8 cellular contexts compared by ENCODE assay signal in the genomic region with DNA sequence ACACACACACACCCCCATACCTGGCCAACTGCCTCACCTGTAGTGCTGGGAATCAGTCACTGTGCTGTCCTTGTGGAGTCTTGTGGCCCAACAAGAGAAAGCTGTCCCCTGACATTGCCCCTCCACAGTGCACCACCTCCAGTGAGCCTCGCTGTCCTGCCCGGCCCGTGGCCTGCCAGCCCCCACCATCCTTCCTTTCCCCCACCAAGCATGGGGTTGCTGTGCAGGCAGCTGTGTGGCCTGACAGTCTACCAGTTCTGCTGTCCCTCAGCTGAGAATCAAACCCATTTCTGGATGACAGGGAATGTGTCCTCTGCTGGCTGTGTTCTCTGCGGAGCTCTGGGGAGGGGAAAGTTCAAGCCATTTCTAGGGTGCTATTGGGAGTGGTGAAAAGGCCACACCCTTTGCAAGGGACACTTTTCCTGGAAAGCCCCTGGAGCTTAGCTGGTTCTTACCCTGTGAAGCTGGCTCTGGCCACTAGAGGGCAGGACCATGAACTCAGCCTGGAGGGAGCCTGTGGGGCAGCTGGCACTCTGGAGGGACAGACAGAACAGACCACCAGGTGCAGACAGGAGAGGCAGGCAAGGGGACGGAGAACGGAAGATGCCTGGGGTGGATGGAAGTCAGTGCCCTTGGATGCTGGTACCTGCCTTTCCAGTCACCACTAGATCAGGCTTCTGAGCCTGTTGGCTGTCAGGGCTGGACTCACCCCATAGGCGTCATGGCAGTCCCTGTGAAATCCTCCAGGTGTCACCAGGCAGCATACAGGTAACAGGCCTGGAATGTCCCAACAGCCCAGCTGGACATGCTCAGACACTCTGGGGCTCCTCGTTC. TPM values are rescaled to one million over a fixed set of nuclear protein-coding genes. Genes with fewer than 3 reads are reported as not detected.
DNase-seq lines count a peak whose midpoint lies in the region; ATAC-seq, FAIRE-seq and TF ChIP-seq lines count a peak whose summit lies in the region.

No MANE protein-coding gene starts in this region.

- H3K27me3 Mint-ChIP-seq in stimulated activated naive CD8-positive, alpha-beta T cell treated with anti-CD3 and anti-CD28 coated beads, Interleukin-15, amount 100 ng/mL, for 72 hours, result no peaks in the 10 kb centered on the region

- CTCF ChIA-PET in A549 (lab: Yijun Ruan, JAX), result interaction anchor here (0.6 to 7.2 kb wide), 24 partner anchors 8 to 362 kb away, joined by 3 to 52 read pairs (median 4); no protein-coding TSS in a partner anchor

- no peak overlapping the region for H3K4me3 Mint-ChIP-seq in stimulated activated naive CD8-positive, alpha-beta T cell treated with anti-CD3 and anti-CD28 coated beads, Interleukin-15, amount 100 ng/mL, for 72 hours

- H3K4me3 ChIP-seq in A549 (no peak overlapping the region), epithelial cell of proximal tubule (ENCODE audit: low read depth, low read length) (no peak overlapping the region)

- peak overlapping the region; percentile 16; the same call in 2 of the 3 replicates for H3K4me2 ChIP-seq in A549

- H3K4me1 Mint-ChIP-seq in stimulated activated naive CD8-positive, alpha-beta T cell treated with anti-CD3 and anti-CD28 coated beads, Interleukin-15, amount 100 ng/mL, for 72 hours, result peaks cover 10% of the 10 kb centered on the region

- no peak for FAIRE-seq in A549 (lab: Jason Lieb, UNC)

- DNase-seq in A549 (ENCODE audit: low read depth in 1 of 2, low spot score in 1 of 2), result peak; percentile 67 to 79
- DNase-seq in GM13976 (ENCODE audit: low spot score), result peak; percentile 79
- peak; percentile 7 for DNase-seq in NCI-H82 treated with DMSO at 0.1 percent for 48 hours (lab: John Stamatoyannopoulos, UW; ENCODE audit: unreplicated experiment)
- DNase-seq in activated CD8-positive, alpha-beta memory T cell treated with anti-CD3 and anti-CD28 coated beads for 4 hours (ENCODE audit: low read depth in 2 of 2), result peak; percentile 21 to 24
- DNase-seq in epithelial cell of proximal tubule (ENCODE audit: low read depth), result peak; percentile 10
- peak; percentile 65 for DNase-seq in myocyte (ENCODE audit: low read depth)
- peak; percentile 65 to 75 for DNase-seq in stimulated activated naive CD8-positive, alpha-beta T cell treated with anti-CD3 and anti-CD28 coated beads, Interleukin-15, amount 100 ng/mL, for 72 hours

- H3K9me3 ChIP-seq in A549, result no peaks in the 10 kb centered on the region

- POLR2A ChIA-PET in A549 (lab: Yijun Ruan, JAX), result interaction anchor here (0.5 to 1.2 kb wide), 4 partner anchors 10 to 75 kb away, joined by 3 to 7 read pairs (median 4); partner anchors contain the start of genes MAP3K8 and MTPAP

- peak; percentile 82 for TF ChIP-seq CTCF in A549 (IDR thresholded peaks at IDR 0.05)
- TF ChIP-seq CTCF in GM13976 (IDR thresholded peaks at IDR 0.05; ENCODE audit: borderline replicate concordance, control extremely low read depth, extremely low read depth, insufficient read depth, missing control alignments), result peak; percentile 90
- peak; percentile 97 for TF ChIP-seq CTCF in epithelial cell of proximal tubule (conservative IDR thresholded peaks at IDR 0.05; ENCODE audit: low read depth, low read length)

- peaks cover 6% of the 10 kb centered on the region; the same call in 2 of the 3 replicates for H3K4me1 ChIP-seq in A549

- in situ Hi-C loops in GM13976 (cut with MboI; ENCODE audit: low sequenced_read_pairs, unreplicated experiment), result no loop called here

- 34% methylated on average over 7 of the region's 8 CpGs for WGBS in A549 (ENCODE audit: missing lambda C conversion rate)

- H3K9me3 Mint-ChIP-seq in stimulated activated naive CD8-positive, alpha-beta T cell treated with anti-CD3 and anti-CD28 coated beads, Interleukin-15, amount 100 ng/mL, for 72 hours, result no peaks in the 10 kb centered on the region

- H3K27ac Mint-ChIP-seq in stimulated activated naive CD8-positive, alpha-beta T cell treated with anti-CD3 and anti-CD28 coated beads, Interleukin-15, amount 100 ng/mL, for 72 hours, result no peak overlapping the region

- no peak for TF ChIP-seq POLR2A in A549 (IDR thresholded peaks at IDR 0.05; ENCODE audit: low read length)

- ATAC-seq in A549 (peak; percentile 94 to 95), HG02938 (IDR thresholded peaks at IDR 0.05; ENCODE audit: unreplicated experiment) (peak; percentile 87)
- ATAC-seq in stimulated activated naive CD8-positive, alpha-beta T cell treated with anti-CD3 and anti-CD28 coated beads, Interleukin-15, amount 100 ng/mL, for 72 hours, result peak; percentile 86

- TF ChIP-seq EP300 in A549 (IDR thresholded peaks at IDR 0.05), result no peak

- peak overlapping the region in 1 of 2 experiments; percentile 70; a peak in 2 of 6 replicates for H3K27ac ChIP-seq in A549

- TF ChIP-seq RAD21 in A549 (conservative IDR thresholded peaks at IDR 0.05 in 1 of 2, IDR thresholded peaks at IDR 0.05 in 1 of 2), result peak in 1 of 2 experiments; percentile 26; a peak in 2 of 5 replicates

TF ChIP-seq in A549, 52 proteins besides CTCF, POLR2A, EP300 and RAD21:
- TF ChIP-seq EHF (CRISPR knock-in tag; IDR thresholded peaks at IDR 0.05), result no peak
- no peak for TF ChIP-seq PHF8 (IDR thresholded peaks at IDR 0.05; ENCODE audit: borderline replicate concordance, low read depth)
- TF ChIP-seq TP53 (CRISPR knock-in tag; IDR thresholded peaks at IDR 0.05), result no peak
- peak; percentile 32; the same call in 1 of the 3 replicates for TF ChIP-seq SMC3 (IDR thresholded peaks at IDR 0.05)

RNA-seq across cellular contexts. Expression of gene MTPAP, which starts 10.5 kb away (rescaled TPM):
- polyA plus RNA-seq in A549 (2011; rRNA removed) (22.4 and 30.8 TPM in 2 replicates), A549 (2017; fragmentation: RNase III; extraction: RNeasy Plus Mini Kit Qiagen cat#74134 plus additional on column Dnase treatment) (12.7 to 13.5 TPM (median 13.4 TPM) in 3 replicates)
- 8.2 and 8.7 TPM in 2 replicates for polyA plus RNA-seq in A549 (2012; cell fraction: cytosol; rRNA removed)
- polyA plus RNA-seq in A549 (2012; cell fraction: nucleus; rRNA removed), result 3.6 and 5.8 TPM in 2 replicates
- 7.2 and 10.9 TPM in 2 replicates for polyA minus RNA-seq in A549 (2011; rRNA and poly(A)+ RNA removed)
- total RNA-seq in epithelial cell of proximal tubule (12.9 and 14.2 TPM in 2 replicates), myocyte (18.3 and 21.0 TPM in 2 replicates)
- polyA plus RNA-seq in myocyte (2012), result 7.5 TPM

Comparison
In these comparisons a context has a peak if more than half of its experiments do, and no peak if none do; other contexts are left out.
1. DNase-seq: peak in every context shown above with its lines; median percentile 79 in GM13976; 73 in A549; 70 in stimulated activated naive CD8-positive, alpha-beta T cell treated with anti-CD3 and anti-CD28 coated beads, Interleukin-15, amount 100 ng/mL, for 72 hours; 65 in myocyte; 22 in activated CD8-positive, alpha-beta memory T cell treated with anti-CD3 and anti-CD28 coated beads for 4 hours; 10 in epithelial cell of proximal tubule; 7 in NCI-H82 treated with DMSO at 0.1 percent for 48 hours.